9 cellular contexts compared by ENCODE assay signal in the genomic region with DNA sequence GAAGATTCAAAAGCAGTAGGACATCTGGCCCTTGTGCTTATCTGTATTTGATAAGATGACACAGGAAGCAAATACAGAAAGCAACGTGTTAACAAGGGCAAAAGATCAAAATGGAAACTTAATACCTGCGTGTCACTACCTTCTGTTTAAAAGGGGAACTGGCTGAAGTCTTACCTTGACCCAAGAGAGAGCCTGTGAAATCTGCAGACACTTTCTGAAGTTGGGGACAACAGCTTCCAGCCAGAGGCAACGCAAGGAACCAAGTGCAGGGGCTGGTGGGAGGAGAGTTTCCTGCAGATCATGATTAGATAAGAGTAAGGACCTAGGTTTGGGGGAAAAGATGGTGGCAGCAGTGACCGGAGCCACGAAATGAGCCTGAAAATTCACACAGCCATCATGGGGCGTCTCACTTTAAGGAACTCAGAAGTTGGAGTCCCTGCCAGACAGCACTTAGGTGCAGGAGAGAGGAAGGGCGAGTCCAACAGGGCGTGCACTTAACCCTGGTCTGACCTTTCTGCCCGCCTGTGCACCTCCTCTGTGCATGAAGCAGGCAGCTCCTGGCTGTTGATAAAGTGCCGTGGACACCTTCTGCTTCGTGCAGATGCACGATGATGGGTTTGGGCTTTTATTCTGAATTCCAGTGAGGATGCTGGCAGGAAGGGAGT.
A peak's percentile ranks its signal among the peaks of the same experiment; 100 is the strongest.
DNase-seq lines count a peak whose midpoint lies in the region; ATAC-seq, FAIRE-seq and TF ChIP-seq lines count a peak whose summit lies in the region.
"Had no signal": no experiment of that assay in that cellular context is flagged by ENCODE, and none has a peak within 500 bp of the region (broad histone marks: within the 10 kb centered on the region; RNA-seq: fewer than 3 reads in every experiment).

No MANE protein-coding gene starts in this region.

- H3K27me3 ChIP-seq in CD4-positive, alpha-beta T cell (ENCODE audit: control insufficient read depth, insufficient read depth, low read length) = no peaks in the 10 kb centered on the region
- H3K27me3 ChIP-seq in endothelial cell of umbilical vein (ENCODE audit: control insufficient read depth in 2 of 2, insufficient read depth in 2 of 2, low read length in 2 of 2) (no peaks in the 10 kb centered on the region), neural progenitor cell (no peaks in the 10 kb centered on the region), H7 (ENCODE audit: control insufficient read depth, insufficient read depth, low read length) (no peaks in the 10 kb centered on the region)

- ATAC-seq in CD4-positive, alpha-beta T cell (ENCODE audit: poor library complexity) = peak; percentile 35
- ATAC-seq in HG02571 (IDR thresholded peaks at IDR 0.05; ENCODE audit: unreplicated experiment) (no peak), HG02981 (IDR thresholded peaks at IDR 0.05; ENCODE audit: unreplicated experiment) (no peak)

- H2AFZ ChIP-seq in endothelial cell of umbilical vein (ENCODE audit: low read depth, low read length) = no peak overlapping the region
- H2AFZ ChIP-seq in neural progenitor cell (replicated peaks) = no peak overlapping the region

- H3K9me3 Mint-ChIP-seq in CD4-positive, alpha-beta T cell = no peaks in the 10 kb centered on the region
- no peaks in the 10 kb centered on the region for H3K9me3 Mint-ChIP-seq in neural progenitor cell

- H3K79me2 ChIP-seq in endothelial cell of umbilical vein (ENCODE audit: control insufficient read depth, insufficient read depth, low read length) (no peaks in the 10 kb centered on the region), neural progenitor cell (ENCODE audit: low read depth) (no peaks in the 10 kb centered on the region)

- TF ChIP-seq CTCF in CD4-positive, alpha-beta T cell (IDR thresholded peaks at IDR 0.05) = no peak
- TF ChIP-seq CTCF in endothelial cell of umbilical vein (IDR thresholded peaks at IDR 0.05; ENCODE audit: extremely low read depth in 1 of 2, insufficient read depth in 1 of 2, low read depth in 1 of 2, low read length in 2 of 2) (no peak), neural progenitor cell (IDR thresholded peaks at IDR 0.05) (no peak)

- H3K4me3 Mint-ChIP-seq in CD4-positive, alpha-beta T cell = peak overlapping the region; percentile 82
- no peak overlapping the region for H3K4me3 Mint-ChIP-seq in neural progenitor cell

- CTCF ChIA-PET in CD4-positive, alpha-beta T cell (lab: Charles Lee) = interaction anchor here (1.1 to 1.3 kb wide), 2 partner anchors 50 to 154 kb away, joined by 3 read pairs; no protein-coding TSS in a partner anchor
- CTCF ChIA-PET in endothelial cell of umbilical vein (lab: Charles Lee) = interaction anchor here (0.9 to 2.9 kb wide), 3 partner anchors 11 to 155 kb away, joined by 3 to 10 read pairs (median 4); no protein-coding TSS in a partner anchor

- no peak overlapping the region for H3K4me2 ChIP-seq in endothelial cell of umbilical vein (ENCODE audit: insufficient read depth, low read length)
- no peak overlapping the region for H3K4me2 ChIP-seq in neural progenitor cell

- peak overlapping the region; percentile 92 for H3K27ac Mint-ChIP-seq in CD4-positive, alpha-beta T cell
- peak overlapping the region; percentile 2 for H3K27ac Mint-ChIP-seq in neural progenitor cell

- dilution Hi-C loops in endothelial cell of umbilical vein (cut with MboI; ENCODE audit: extremely low pct_ligation_motif_present, low sequenced_read_pairs) = no loop called here

- no peaks in the 10 kb centered on the region for H3F3A ChIP-seq in neural progenitor cell (ENCODE audit: low read depth)

- no peak for TF ChIP-seq POLR2A in endothelial cell of umbilical vein (IDR thresholded peaks at IDR 0.05; ENCODE audit: low read depth, low read length)

- no peak overlapping the region for H3K4me3 ChIP-seq in endothelial cell of umbilical vein (replicated peaks in 1 of 3; ENCODE audit: insufficient read depth in 1 of 3, low read depth in 1 of 3, low read length in 3 of 3)
- no peak overlapping the region for H3K4me3 ChIP-seq in neural progenitor cell
- H3K4me3 ChIP-seq in H7 (ENCODE audit: insufficient read depth, low read depth, low read length) = no peak overlapping the region

- H3K9me1 ChIP-seq in endothelial cell of umbilical vein (replicated peaks; ENCODE audit: control insufficient read depth, extremely low read depth, insufficient read depth, low read length) = no peaks in the 10 kb centered on the region

- peaks cover 95% of the 10 kb centered on the region for H3K4me1 Mint-ChIP-seq in CD4-positive, alpha-beta T cell (ENCODE audit: low read depth)
- H3K4me1 Mint-ChIP-seq in neural progenitor cell = peaks cover 24% of the 10 kb centered on the region

- peak; percentile 8 for FAIRE-seq in endothelial cell of umbilical vein (lab: Jason Lieb, UNC)
- FAIRE-seq: bronchial epithelial cell had no signal

- H3K27me3 Mint-ChIP-seq in CD4-positive, alpha-beta T cell = no peaks in the 10 kb centered on the region
- no peaks in the 10 kb centered on the region for H3K27me3 Mint-ChIP-seq in neural progenitor cell (ENCODE audit: insufficient read depth, low read depth)

- no peaks in the 10 kb centered on the region for H3K9me3 ChIP-seq in CD4-positive, alpha-beta T cell (ENCODE audit: control insufficient read depth, low read length)
- H3K9me3 ChIP-seq in endothelial cell of umbilical vein (replicated peaks; ENCODE audit: control insufficient read depth, insufficient read depth, low read length) (no peaks in the 10 kb centered on the region), neural progenitor cell (ENCODE audit: low read depth) (no peaks in the 10 kb centered on the region)

- no peaks in the 10 kb centered on the region for H3K36me3 ChIP-seq in endothelial cell of umbilical vein (ENCODE audit: control insufficient read depth in 2 of 2, extremely low read depth in 1 of 2, insufficient read depth in 2 of 2, low read length in 2 of 2)
- no peaks in the 10 kb centered on the region for H3K36me3 ChIP-seq in neural progenitor cell
- H3K36me3 ChIP-seq in H7 (replicated peaks; ENCODE audit: control insufficient read depth, insufficient read depth, low read length) = no peaks in the 10 kb centered on the region

- intact Hi-C loops in CD4-positive, alpha-beta T cell (cut with DNase I, micrococcal nuclease) = loop anchor here in 1 of 2 experiments (10.0 kb wide), 1 partner anchor 111 kb away; no protein-coding TSS in a partner anchor
- intact Hi-C loops in endothelial cell of umbilical vein (cut with micrococcal nuclease) = no loop called here

- POLR2A ChIA-PET in CD4-positive, alpha-beta T cell (lab: Charles Lee) = interaction anchor here (0.6 to 3.6 kb wide), 6 partner anchors 9 to 155 kb away, joined by 3 to 21 read pairs (median 6); a partner anchor contains a TSS
- POLR2A ChIA-PET in endothelial cell of umbilical vein (lab: Charles Lee) = no interaction called here

- H3K27ac ChIP-seq in CD4-positive, alpha-beta T cell (ENCODE audit: low read depth, low read length) = no peak overlapping the region
- H3K27ac ChIP-seq in endothelial cell of umbilical vein (ENCODE audit: insufficient read depth, low read depth, low read length) = no peak overlapping the region
- H3K27ac ChIP-seq in neural progenitor cell = no peak overlapping the region

- H3K4me1 ChIP-seq in endothelial cell of umbilical vein (ENCODE audit: control insufficient read depth, extremely low read depth, insufficient read depth, low read length) = peaks cover 27% of the 10 kb centered on the region
- H3K4me1 ChIP-seq in neural progenitor cell = no peaks in the 10 kb centered on the region

- BruUV-seq in endothelial cell of umbilical vein (replicated peaks; lab: Mats Ljungman, UMichigan) = no TSS peak

- H4K20me1 ChIP-seq in endothelial cell of umbilical vein (replicated peaks; ENCODE audit: control insufficient read depth, extremely low read depth, insufficient read depth, low read length) = no peaks in the 10 kb centered on the region
- no peaks in the 10 kb centered on the region for H4K20me1 ChIP-seq in neural progenitor cell (ENCODE audit: low read depth)

- H3K9ac ChIP-seq in endothelial cell of umbilical vein (replicated peaks; ENCODE audit: extremely low read depth, insufficient read depth, low read length) (no peak overlapping the region), neural progenitor cell (no peak overlapping the region)

- DNase-seq in CD4-positive, alpha-beta T cell = peak in 8 of 10 experiments; percentile 22 to 48 (median 36)
- peak; percentile 52 for DNase-seq in SW480 (ENCODE audit: low spot score)
- no peak for DNase-seq in endothelial cell of umbilical vein (ENCODE audit: low read depth, low spot score)
- no peak for DNase-seq in neural progenitor cell (ENCODE audit: low spot score)
- no peak for DNase-seq in H7
- DNase-seq in NCI-H2171 treated with DMSO at 0.1 percent for 48 hours (lab: John Stamatoyannopoulos, UW) = no peak

- H3K36me3 Mint-ChIP-seq in CD4-positive, alpha-beta T cell (ENCODE audit: low read depth) = peaks cover 18% of the 10 kb centered on the region
- peaks cover 3% of the 10 kb centered on the region for H3K36me3 Mint-ChIP-seq in neural progenitor cell

TF ChIP-seq in endothelial cell of umbilical vein, 7 proteins besides CTCF, POLR2A, EP300 and RAD21:
- TF ChIP-seq GATA2 (IDR thresholded peaks at IDR 0.05; ENCODE audit: insufficient read depth, insufficient read length, low read depth, low read length) (peak; percentile 35), FOS (IDR thresholded peaks at IDR 0.05; ENCODE audit: borderline replicate concordance, insufficient read depth, low read length) (no peak), POLR2AphosphoS5 (IDR thresholded peaks at IDR 0.05; ENCODE audit: insufficient read depth, low read depth, low read length) (no peak)
TF ChIP-seq in endothelial cell of umbilical vein: peak in this region for 1.

Comparison
In these comparisons a context has a peak if more than half of its experiments do, and no peak if none do; other contexts are left out.
1. DNase-seq: peak in CD4-positive, alpha-beta T cell (8 of 10) and SW480 (single experiment); none in endothelial cell of umbilical vein (single experiment), neural progenitor cell (single experiment), H7 (single experiment) and NCI-H2171 treated with DMSO at 0.1 percent for 48 hours (single experiment).